ENCODE assay signal across 1 cellular context in genomic region chr1:32650752-32651460, GRCh38.
A peak's percentile ranks its signal among the peaks of the same experiment; 100 is the strongest.
TF ChIP-seq lines count a peak whose summit lies in the region.

Gene RBBP4, plus strand, starts transcription at chr1:32651208. Its CDS starts 99 bp downstream, at chr1:32651307.

TF ChIP-seq in K562, 482 proteins besides CTCF, POLR2A, EP300 and RAD21 (continued from another document and continues in another):
- TF ChIP-seq, protein P1, sequence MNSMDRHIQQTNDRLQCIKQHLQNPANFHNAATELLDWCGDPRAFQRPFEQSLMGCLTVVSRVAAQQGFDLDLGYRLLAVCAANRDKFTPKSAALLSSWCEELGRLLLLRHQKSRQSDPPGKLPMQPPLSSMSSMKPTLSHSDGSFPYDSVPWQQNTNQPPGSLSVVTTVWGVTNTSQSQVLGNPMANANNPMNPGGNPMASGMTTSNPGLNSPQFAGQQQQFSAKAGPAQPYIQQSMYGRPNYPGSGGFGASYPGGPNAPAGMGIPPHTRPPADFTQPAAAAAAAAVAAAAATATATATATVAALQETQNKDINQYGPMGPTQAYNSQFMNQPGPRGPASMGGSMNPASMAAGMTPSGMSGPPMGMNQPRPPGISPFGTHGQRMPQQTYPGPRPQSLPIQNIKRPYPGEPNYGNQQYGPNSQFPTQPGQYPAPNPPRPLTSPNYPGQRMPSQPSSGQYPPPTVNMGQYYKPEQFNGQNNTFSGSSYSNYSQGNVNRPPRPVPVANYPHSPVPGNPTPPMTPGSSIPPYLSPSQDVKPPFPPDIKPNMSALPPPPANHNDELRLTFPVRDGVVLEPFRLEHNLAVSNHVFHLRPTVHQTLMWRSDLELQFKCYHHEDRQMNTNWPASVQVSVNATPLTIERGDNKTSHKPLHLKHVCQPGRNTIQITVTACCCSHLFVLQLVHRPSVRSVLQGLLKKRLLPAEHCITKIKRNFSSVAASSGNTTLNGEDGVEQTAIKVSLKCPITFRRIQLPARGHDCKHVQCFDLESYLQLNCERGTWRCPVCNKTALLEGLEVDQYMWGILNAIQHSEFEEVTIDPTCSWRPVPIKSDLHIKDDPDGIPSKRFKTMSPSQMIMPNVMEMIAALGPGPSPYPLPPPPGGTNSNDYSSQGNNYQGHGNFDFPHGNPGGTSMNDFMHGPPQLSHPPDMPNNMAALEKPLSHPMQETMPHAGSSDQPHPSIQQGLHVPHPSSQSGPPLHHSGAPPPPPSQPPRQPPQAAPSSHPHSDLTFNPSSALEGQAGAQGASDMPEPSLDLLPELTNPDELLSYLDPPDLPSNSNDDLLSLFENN (IDR thresholded peaks at IDR 0.05; ENCODE audit: low read depth in 2 of 2, low read length in 2 of 2) = 0 out of 4 replicates have a peak, but pooled peaks of 1 of the 2 experiments have one; percentile 28
- TF ChIP-seq RBM22 (IDR thresholded peaks at IDR 0.05; ENCODE audit: low read depth, low read length, poor library complexity, severe bottlenecking) (peak; percentile 34), ZNF707 (CRISPR knock-in tag; conservative IDR thresholded peaks at IDR 0.05) (peak; percentile 90), SNIP1 (IDR thresholded peaks at IDR 0.05; ENCODE audit: low read depth) (no peak), SAFB2 (IDR thresholded peaks at IDR 0.05; ENCODE audit: borderline replicate concordance, low read depth, low read length, severe bottlenecking) (no peak), MECOM (CRISPR knock-in tag; IDR thresholded peaks at IDR 0.05) (peak; percentile 94), RBM17 (IDR thresholded peaks at IDR 0.05; ENCODE audit: borderline replicate concordance, low read depth, low read length) (no peak), NFXL1 (CRISPR knock-in tag; IDR thresholded peaks at IDR 0.05) (peak; percentile 96), TOE1 (IDR thresholded peaks at IDR 0.05; ENCODE audit: borderline replicate concordance) (peak; percentile 99), TOE1 (CRISPR knock-in tag; IDR thresholded peaks at IDR 0.05; ENCODE audit: borderline replicate concordance, low read depth) (peak; percentile 31; the same call in 1 of the 2 replicates), HEY1 (CRISPR knock-in tag; IDR thresholded peaks at IDR 0.05; ENCODE audit: borderline replicate concordance) (peak; percentile 84), ZNF146 (CRISPR knock-in tag; IDR thresholded peaks at IDR 0.05; ENCODE audit: unreplicated experiment) (peak; percentile 42), ZNF589 (CRISPR knock-in tag; IDR thresholded peaks at IDR 0.05; ENCODE audit: low read depth) (peak; percentile 100), TAF15 (IDR thresholded peaks at IDR 0.05; ENCODE audit: low read depth, low read length) (no peak), NBN (IDR thresholded peaks at IDR 0.05; ENCODE audit: low read depth) (peak; percentile 19), CREBBP (IDR thresholded peaks at IDR 0.05; ENCODE audit: low read depth, low read length) (no peak), MTA1 (IDR thresholded peaks at IDR 0.05; ENCODE audit: borderline replicate concordance) (no peak), ZNF780A (CRISPR knock-in tag; IDR thresholded peaks at IDR 0.05) (no peak), TGIF2 (CRISPR knock-in tag; IDR thresholded peaks at IDR 0.05) (peak; percentile 85; the same call in 1 of the 2 replicates), LEF1 (IDR thresholded peaks at IDR 0.05) (peak; percentile 79), MYBL2 (IDR thresholded peaks at IDR 0.05; ENCODE audit: low read depth) (peak; percentile 60; the same call in 1 of the 2 replicates), MYBL2 (CRISPR knock-in tag; IDR thresholded peaks at IDR 0.05; ENCODE audit: borderline replicate concordance) (peak; percentile 24; the same call in 1 of the 2 replicates), IRF1 (CRISPR knock-in tag; IDR thresholded peaks at IDR 0.05; ENCODE audit: borderline replicate concordance) (no peak), NR3C1 (CRISPR knock-in tag; IDR thresholded peaks at IDR 0.05) (peak; percentile 92), XRCC4 (IDR thresholded peaks at IDR 0.05; ENCODE audit: extremely low read depth, insufficient read depth, insufficient read length) (no peak), CBX3 (IDR thresholded peaks at IDR 0.05; ENCODE audit: borderline replicate concordance in 1 of 2, low read length in 2 of 2) (no peak; a peak in 2 of 3 replicates), SRF (CRISPR knock-in tag; IDR thresholded peaks at IDR 0.05) (peak; percentile 52 to 83; a peak in 3 of 4 replicates), LCOR (CRISPR knock-in tag; IDR thresholded peaks at IDR 0.05) (peak; percentile 51), ARHGAP35 (IDR thresholded peaks at IDR 0.05; ENCODE audit: partially characterized antibody) (no peak), ZNF217 (CRISPR knock-in tag; IDR thresholded peaks at IDR 0.05) (0 out of 2 replicates have a peak, but pooled peaks have one; percentile 73), POU5F1 (IDR thresholded peaks at IDR 0.05; ENCODE audit: borderline replicate concordance, low read depth, low read length, partially characterized antibody) (no peak), HOXB6 (CRISPR knock-in tag; IDR thresholded peaks at IDR 0.05; ENCODE audit: borderline replicate concordance) (no peak), SMARCA4 (IDR thresholded peaks at IDR 0.05) (no peak)
- TF ChIP-seq, protein P2, sequence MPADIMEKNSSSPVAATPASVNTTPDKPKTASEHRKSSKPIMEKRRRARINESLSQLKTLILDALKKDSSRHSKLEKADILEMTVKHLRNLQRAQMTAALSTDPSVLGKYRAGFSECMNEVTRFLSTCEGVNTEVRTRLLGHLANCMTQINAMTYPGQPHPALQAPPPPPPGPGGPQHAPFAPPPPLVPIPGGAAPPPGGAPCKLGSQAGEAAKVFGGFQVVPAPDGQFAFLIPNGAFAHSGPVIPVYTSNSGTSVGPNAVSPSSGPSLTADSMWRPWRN (IDR thresholded peaks at IDR 0.05; ENCODE audit: low read depth) = peak; percentile 49; the same call in 1 of the 2 replicates
- TF ChIP-seq, protein P3, sequence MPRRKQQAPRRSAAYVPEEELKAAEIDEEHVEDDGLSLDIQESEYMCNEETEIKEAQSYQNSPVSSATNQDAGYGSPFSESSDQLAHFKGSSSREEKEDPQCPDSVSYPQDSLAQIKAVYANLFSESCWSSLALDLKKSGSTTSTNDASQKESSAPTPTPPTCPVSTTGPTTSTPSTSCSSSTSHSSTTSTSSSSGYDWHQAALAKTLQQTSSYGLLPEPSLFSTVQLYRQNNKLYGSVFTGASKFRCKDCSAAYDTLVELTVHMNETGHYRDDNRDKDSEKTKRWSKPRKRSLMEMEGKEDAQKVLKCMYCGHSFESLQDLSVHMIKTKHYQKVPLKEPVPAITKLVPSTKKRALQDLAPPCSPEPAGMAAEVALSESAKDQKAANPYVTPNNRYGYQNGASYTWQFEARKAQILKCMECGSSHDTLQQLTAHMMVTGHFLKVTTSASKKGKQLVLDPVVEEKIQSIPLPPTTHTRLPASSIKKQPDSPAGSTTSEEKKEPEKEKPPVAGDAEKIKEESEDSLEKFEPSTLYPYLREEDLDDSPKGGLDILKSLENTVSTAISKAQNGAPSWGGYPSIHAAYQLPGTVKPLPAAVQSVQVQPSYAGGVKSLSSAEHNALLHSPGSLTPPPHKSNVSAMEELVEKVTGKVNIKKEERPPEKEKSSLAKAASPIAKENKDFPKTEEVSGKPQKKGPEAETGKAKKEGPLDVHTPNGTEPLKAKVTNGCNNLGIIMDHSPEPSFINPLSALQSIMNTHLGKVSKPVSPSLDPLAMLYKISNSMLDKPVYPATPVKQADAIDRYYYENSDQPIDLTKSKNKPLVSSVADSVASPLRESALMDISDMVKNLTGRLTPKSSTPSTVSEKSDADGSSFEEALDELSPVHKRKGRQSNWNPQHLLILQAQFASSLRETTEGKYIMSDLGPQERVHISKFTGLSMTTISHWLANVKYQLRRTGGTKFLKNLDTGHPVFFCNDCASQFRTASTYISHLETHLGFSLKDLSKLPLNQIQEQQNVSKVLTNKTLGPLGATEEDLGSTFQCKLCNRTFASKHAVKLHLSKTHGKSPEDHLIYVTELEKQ (CRISPR knock-in tag; IDR thresholded peaks at IDR 0.05) = peak; percentile 94
- TF ChIP-seq, protein P4, sequence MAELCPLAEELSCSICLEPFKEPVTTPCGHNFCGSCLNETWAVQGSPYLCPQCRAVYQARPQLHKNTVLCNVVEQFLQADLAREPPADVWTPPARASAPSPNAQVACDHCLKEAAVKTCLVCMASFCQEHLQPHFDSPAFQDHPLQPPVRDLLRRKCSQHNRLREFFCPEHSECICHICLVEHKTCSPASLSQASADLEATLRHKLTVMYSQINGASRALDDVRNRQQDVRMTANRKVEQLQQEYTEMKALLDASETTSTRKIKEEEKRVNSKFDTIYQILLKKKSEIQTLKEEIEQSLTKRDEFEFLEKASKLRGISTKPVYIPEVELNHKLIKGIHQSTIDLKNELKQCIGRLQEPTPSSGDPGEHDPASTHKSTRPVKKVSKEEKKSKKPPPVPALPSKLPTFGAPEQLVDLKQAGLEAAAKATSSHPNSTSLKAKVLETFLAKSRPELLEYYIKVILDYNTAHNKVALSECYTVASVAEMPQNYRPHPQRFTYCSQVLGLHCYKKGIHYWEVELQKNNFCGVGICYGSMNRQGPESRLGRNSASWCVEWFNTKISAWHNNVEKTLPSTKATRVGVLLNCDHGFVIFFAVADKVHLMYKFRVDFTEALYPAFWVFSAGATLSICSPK (IDR thresholded peaks at IDR 0.05; ENCODE audit: borderline replicate concordance) = no peak
- TF ChIP-seq, protein P5, sequence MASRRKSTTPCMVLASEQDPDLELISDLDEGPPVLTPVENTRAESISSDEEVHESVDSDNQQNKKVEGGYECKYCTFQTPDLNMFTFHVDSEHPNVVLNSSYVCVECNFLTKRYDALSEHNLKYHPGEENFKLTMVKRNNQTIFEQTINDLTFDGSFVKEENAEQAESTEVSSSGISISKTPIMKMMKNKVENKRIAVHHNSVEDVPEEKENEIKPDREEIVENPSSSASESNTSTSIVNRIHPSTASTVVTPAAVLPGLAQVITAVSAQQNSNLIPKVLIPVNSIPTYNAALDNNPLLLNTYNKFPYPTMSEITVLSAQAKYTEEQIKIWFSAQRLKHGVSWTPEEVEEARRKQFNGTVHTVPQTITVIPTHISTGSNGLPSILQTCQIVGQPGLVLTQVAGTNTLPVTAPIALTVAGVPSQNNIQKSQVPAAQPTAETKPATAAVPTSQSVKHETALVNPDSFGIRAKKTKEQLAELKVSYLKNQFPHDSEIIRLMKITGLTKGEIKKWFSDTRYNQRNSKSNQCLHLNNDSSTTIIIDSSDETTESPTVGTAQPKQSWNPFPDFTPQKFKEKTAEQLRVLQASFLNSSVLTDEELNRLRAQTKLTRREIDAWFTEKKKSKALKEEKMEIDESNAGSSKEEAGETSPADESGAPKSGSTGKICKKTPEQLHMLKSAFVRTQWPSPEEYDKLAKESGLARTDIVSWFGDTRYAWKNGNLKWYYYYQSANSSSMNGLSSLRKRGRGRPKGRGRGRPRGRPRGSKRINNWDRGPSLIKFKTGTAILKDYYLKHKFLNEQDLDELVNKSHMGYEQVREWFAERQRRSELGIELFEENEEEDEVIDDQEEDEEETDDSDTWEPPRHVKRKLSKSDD (conservative IDR thresholded peaks at IDR 0.05; ENCODE audit: low read length) = 0 out of 2 replicates have a peak, but pooled peaks have one; percentile 61
- TF ChIP-seq, protein P6, sequence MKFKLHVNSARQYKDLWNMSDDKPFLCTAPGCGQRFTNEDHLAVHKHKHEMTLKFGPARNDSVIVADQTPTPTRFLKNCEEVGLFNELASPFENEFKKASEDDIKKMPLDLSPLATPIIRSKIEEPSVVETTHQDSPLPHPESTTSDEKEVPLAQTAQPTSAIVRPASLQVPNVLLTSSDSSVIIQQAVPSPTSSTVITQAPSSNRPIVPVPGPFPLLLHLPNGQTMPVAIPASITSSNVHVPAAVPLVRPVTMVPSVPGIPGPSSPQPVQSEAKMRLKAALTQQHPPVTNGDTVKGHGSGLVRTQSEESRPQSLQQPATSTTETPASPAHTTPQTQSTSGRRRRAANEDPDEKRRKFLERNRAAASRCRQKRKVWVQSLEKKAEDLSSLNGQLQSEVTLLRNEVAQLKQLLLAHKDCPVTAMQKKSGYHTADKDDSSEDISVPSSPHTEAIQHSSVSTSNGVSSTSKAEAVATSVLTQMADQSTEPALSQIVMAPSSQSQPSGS (CRISPR knock-in tag; IDR thresholded peaks at IDR 0.05) = peak; percentile 77; the same call in 1 of the 2 replicates
- TF ChIP-seq, protein P7, sequence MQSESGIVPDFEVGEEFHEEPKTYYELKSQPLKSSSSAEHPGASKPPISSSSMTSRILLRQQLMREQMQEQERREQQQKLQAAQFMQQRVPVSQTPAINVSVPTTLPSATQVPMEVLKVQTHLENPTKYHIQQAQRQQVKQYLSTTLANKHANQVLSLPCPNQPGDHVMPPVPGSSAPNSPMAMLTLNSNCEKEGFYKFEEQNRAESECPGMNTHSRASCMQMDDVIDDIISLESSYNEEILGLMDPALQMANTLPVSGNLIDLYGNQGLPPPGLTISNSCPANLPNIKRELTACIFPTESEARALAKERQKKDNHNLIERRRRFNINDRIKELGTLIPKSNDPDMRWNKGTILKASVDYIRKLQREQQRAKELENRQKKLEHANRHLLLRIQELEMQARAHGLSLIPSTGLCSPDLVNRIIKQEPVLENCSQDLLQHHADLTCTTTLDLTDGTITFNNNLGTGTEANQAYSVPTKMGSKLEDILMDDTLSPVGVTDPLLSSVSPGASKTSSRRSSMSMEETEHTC (IDR thresholded peaks at IDR 0.05) = peak; percentile 83; the same call in 1 of the 2 replicates
- TF ChIP-seq, protein P8, sequence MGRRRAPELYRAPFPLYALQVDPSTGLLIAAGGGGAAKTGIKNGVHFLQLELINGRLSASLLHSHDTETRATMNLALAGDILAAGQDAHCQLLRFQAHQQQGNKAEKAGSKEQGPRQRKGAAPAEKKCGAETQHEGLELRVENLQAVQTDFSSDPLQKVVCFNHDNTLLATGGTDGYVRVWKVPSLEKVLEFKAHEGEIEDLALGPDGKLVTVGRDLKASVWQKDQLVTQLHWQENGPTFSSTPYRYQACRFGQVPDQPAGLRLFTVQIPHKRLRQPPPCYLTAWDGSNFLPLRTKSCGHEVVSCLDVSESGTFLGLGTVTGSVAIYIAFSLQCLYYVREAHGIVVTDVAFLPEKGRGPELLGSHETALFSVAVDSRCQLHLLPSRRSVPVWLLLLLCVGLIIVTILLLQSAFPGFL (CRISPR knock-in tag; IDR thresholded peaks at IDR 0.05) = no peak
- TF ChIP-seq, protein P9, sequence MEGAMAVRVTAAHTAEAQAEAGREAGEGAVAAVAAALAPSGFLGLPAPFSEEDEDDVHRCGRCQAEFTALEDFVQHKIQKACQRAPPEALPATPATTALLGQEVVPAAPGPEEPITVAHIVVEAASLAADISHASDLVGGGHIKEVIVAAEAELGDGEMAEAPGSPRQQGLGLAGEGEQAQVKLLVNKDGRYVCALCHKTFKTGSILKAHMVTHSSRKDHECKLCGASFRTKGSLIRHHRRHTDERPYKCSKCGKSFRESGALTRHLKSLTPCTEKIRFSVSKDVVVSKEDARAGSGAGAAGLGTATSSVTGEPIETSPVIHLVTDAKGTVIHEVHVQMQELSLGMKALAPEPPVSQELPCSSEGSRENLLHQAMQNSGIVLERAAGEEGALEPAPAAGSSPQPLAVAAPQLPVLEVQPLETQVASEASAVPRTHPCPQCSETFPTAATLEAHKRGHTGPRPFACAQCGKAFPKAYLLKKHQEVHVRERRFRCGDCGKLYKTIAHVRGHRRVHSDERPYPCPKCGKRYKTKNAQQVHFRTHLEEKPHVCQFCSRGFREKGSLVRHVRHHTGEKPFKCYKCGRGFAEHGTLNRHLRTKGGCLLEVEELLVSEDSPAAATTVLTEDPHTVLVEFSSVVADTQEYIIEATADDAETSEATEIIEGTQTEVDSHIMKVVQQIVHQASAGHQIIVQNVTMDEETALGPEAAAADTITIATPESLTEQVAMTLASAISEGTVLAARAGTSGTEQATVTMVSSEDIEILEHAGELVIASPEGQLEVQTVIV (CRISPR knock-in tag; IDR thresholded peaks at IDR 0.05; ENCODE audit: borderline replicate concordance) = no peak
